ENCODE assay signal across 26 cellular contexts in genomic region chr10:124347956-124348355, GRCh38.
A peak's percentile ranks its signal among the peaks of the same experiment; 100 is the strongest.
DNase-seq lines count a peak whose midpoint lies in the region; ATAC-seq and TF ChIP-seq lines count a peak whose summit lies in the region.
"Had no signal": no experiment of that assay in that cellular context is flagged by ENCODE, and none has a peak within 500 bp of the region (broad histone marks: within the 10 kb centered on the region; RNA-seq: fewer than 3 reads in every experiment).

No MANE protein-coding gene starts in this region.

- H3K4me3 Mint-ChIP-seq in endothelial cell (ENCODE audit: unreplicated experiment) (no peak overlapping the region), osteocyte (ENCODE audit: unreplicated experiment) (no peak overlapping the region)
- H3K4me3 Mint-ChIP-seq: activated CD8-positive, alpha-beta T cell treated with anti-CD3 and anti-CD28 coated beads for 36 hours; CD4-positive, alpha-beta T cell; mesothelial cell of epicardium; naive thymus-derived CD8-positive, alpha-beta T cell; stimulated activated naive CD8-positive, alpha-beta T cell treated with anti-CD3 and anti-CD28 coated beads, Interleukin-15, Interleukin-2, amounts not matched to agents 100 ng/mL and 50 ng/mL, for 24 hours had no signal

- H3K9me3 ChIP-seq in Karpas-422 (ENCODE audit: low read length): no peaks in the 10 kb centered on the region
- H3K9me3 ChIP-seq: left ventricle myocardium inferior, ovary, right atrium auricular region, tibial nerve had no signal

- ATAC-seq in HG03139 (IDR thresholded peaks at IDR 0.05; ENCODE audit: unreplicated experiment) (no peak), GM18502 (IDR thresholded peaks at IDR 0.05; ENCODE audit: poor library complexity, unreplicated experiment) (no peak)
- ATAC-seq: activated CD8-positive, alpha-beta T cell treated with anti-CD3 and anti-CD28 coated beads for 36 hours; esophagus mucosa; naive thymus-derived CD8-positive, alpha-beta T cell; PC-3 had no signal

- no peak overlapping the region for H3K27ac Mint-ChIP-seq in endothelial cell (ENCODE audit: unreplicated experiment)
- H3K27ac Mint-ChIP-seq in osteocyte (ENCODE audit: unreplicated experiment): no peak overlapping the region
- H3K27ac Mint-ChIP-seq: activated CD8-positive, alpha-beta T cell treated with anti-CD3 and anti-CD28 coated beads for 36 hours; CD4-positive, alpha-beta T cell; mesothelial cell of epicardium; naive thymus-derived CD8-positive, alpha-beta T cell; stimulated activated naive CD8-positive, alpha-beta T cell treated with anti-CD3 and anti-CD28 coated beads, Interleukin-15, Interleukin-2, amounts not matched to agents 100 ng/mL and 50 ng/mL, for 24 hours had no signal

- H3K4me1 Mint-ChIP-seq in endothelial cell (ENCODE audit: unreplicated experiment) (no peaks in the 10 kb centered on the region), osteocyte (ENCODE audit: unreplicated experiment) (peaks cover 12% of the 10 kb centered on the region)
- H3K4me1 Mint-ChIP-seq: mesothelial cell of epicardium; naive thymus-derived CD8-positive, alpha-beta T cell had no signal

- no peaks in the 10 kb centered on the region for H3K4me1 ChIP-seq in Karpas-422 (ENCODE audit: low read length)
- H3K4me1 ChIP-seq: left ventricle myocardium inferior, right atrium auricular region, tibial nerve had no signal

- H3K79me2 ChIP-seq in Karpas-422 (ENCODE audit: low read length): no peaks in the 10 kb centered on the region

- peak; percentile 7 for TF ChIP-seq CTCF in GM12864 (IDR thresholded peaks at IDR 0.05; ENCODE audit: low read depth, low read length, missing control alignments)
- TF ChIP-seq CTCF in endothelial cell (IDR thresholded peaks at IDR 0.05; ENCODE audit: unreplicated experiment): peak; percentile 32
- peak; percentile 7 for TF ChIP-seq CTCF in osteocyte (IDR thresholded peaks at IDR 0.05)

- no peak overlapping the region for H3K9ac ChIP-seq in Karpas-422 (ENCODE audit: low read length)

- no peak overlapping the region for H2AFZ ChIP-seq in Karpas-422 (ENCODE audit: low read length)

- H3K36me3 Mint-ChIP-seq in endothelial cell (ENCODE audit: low read depth, unreplicated experiment) (no peaks in the 10 kb centered on the region), osteocyte (ENCODE audit: unreplicated experiment) (no peaks in the 10 kb centered on the region)
- H3K36me3 Mint-ChIP-seq: mesothelial cell of epicardium; naive thymus-derived CD8-positive, alpha-beta T cell had no signal

- no peaks in the 10 kb centered on the region for H4K20me1 ChIP-seq in Karpas-422 (ENCODE audit: insufficient read depth, low read depth, low read length)

- no peaks in the 10 kb centered on the region for H3K9me2 ChIP-seq in Karpas-422 (replicated peaks; ENCODE audit: insufficient read depth, low read length)

- H3K36me3 ChIP-seq in Karpas-422 (ENCODE audit: insufficient read depth, low read length): no peaks in the 10 kb centered on the region
- H3K36me3 ChIP-seq: left ventricle myocardium inferior, ovary, right atrium auricular region, tibial nerve had no signal

- no peak overlapping the region for H3K27ac ChIP-seq in Karpas-422 (ENCODE audit: low read length)
- H3K27ac ChIP-seq: left ventricle myocardium inferior, ovary, right atrium auricular region, tibial nerve had no signal

- peaks cover 1% of the 10 kb centered on the region for H3K27me3 Mint-ChIP-seq in endothelial cell (ENCODE audit: unreplicated experiment)
- H3K27me3 Mint-ChIP-seq in osteocyte (ENCODE audit: unreplicated experiment): no peaks in the 10 kb centered on the region
- H3K27me3 Mint-ChIP-seq: activated CD8-positive, alpha-beta T cell treated with anti-CD3 and anti-CD28 coated beads for 36 hours; CD4-positive, alpha-beta T cell; stimulated activated naive CD8-positive, alpha-beta T cell treated with anti-CD3 and anti-CD28 coated beads, Interleukin-15, Interleukin-2, amounts not matched to agents 100 ng/mL and 50 ng/mL, for 24 hours had no signal

- DNase-seq in GM12864 (ENCODE audit: low read depth): no peak
- peak; percentile 58 for DNase-seq in Karpas-422
- peak; percentile 16 for DNase-seq in endothelial cell (ENCODE audit: low spot score)
- no peak for DNase-seq in osteocyte (ENCODE audit: extremely low spot score, unreplicated experiment)
- no peak for DNase-seq in effector CD8-positive, alpha-beta T cell (lab: John Stamatoyannopoulos, UW)
- no peak for DNase-seq in HPDE6-E6E7 (ENCODE audit: extremely low spot score)
- DNase-seq: activated CD8-positive, alpha-beta T cell treated with anti-CD3 and anti-CD28 coated beads for 36 hours; CD4-positive, alpha-beta T cell; DMS 273 treated with DMSO at 0.1 percent for 48 hours; effector memory CD4-positive, alpha-beta T cell; foreskin melanocyte; left ventricle myocardium inferior; naive thymus-derived CD8-positive, alpha-beta T cell; NCI-H1417; NCI-H2107; NCI-H446; ovary; PC-3; SHP77 treated with DMSO at 0.1 percent for 48 hours had no signal

- H3K4me2 ChIP-seq in Karpas-422 (ENCODE audit: low read depth, low read length, poor library complexity, severe bottlenecking): no peak overlapping the region

- H3K9me3 Mint-ChIP-seq in endothelial cell (ENCODE audit: unreplicated experiment): no peaks in the 10 kb centered on the region
- no peaks in the 10 kb centered on the region for H3K9me3 Mint-ChIP-seq in osteocyte (ENCODE audit: unreplicated experiment)
- H3K9me3 Mint-ChIP-seq: activated CD8-positive, alpha-beta T cell treated with anti-CD3 and anti-CD28 coated beads for 36 hours; CD4-positive, alpha-beta T cell; mesothelial cell of epicardium; naive thymus-derived CD8-positive, alpha-beta T cell; stimulated activated naive CD8-positive, alpha-beta T cell treated with anti-CD3 and anti-CD28 coated beads, Interleukin-15, Interleukin-2, amounts not matched to agents 100 ng/mL and 50 ng/mL, for 24 hours had no signal

- H3K27me3 ChIP-seq in Karpas-422 (ENCODE audit: low read length): no peaks in the 10 kb centered on the region
- H3K27me3 ChIP-seq: ovary, right atrium auricular region, tibial nerve had no signal

- H3K4me3 ChIP-seq in GM12864 (ENCODE audit: low read depth, low read length) (no peak overlapping the region), Karpas-422 (ENCODE audit: low read length) (no peak overlapping the region)
- H3K4me3 ChIP-seq: left ventricle myocardium inferior, ovary, right atrium auricular region, tibial nerve had no signal

Comparison
In these comparisons a context has a peak if more than half of its experiments do, and no peak if none do; other contexts are left out.
1. DNase-seq: peak in Karpas-422 (single experiment) and endothelial cell (single experiment); none in GM12864 (single experiment), osteocyte (single experiment), effector CD8-positive, alpha-beta T cell (single experiment) and HPDE6-E6E7 (single experiment).
2. Peak in every context shown above with its lines, with median percentiles within 50 percentile points of each other: CTCF ChIP-seq.